10 cellular contexts compared by ENCODE assay signal in the genomic region with DNA sequence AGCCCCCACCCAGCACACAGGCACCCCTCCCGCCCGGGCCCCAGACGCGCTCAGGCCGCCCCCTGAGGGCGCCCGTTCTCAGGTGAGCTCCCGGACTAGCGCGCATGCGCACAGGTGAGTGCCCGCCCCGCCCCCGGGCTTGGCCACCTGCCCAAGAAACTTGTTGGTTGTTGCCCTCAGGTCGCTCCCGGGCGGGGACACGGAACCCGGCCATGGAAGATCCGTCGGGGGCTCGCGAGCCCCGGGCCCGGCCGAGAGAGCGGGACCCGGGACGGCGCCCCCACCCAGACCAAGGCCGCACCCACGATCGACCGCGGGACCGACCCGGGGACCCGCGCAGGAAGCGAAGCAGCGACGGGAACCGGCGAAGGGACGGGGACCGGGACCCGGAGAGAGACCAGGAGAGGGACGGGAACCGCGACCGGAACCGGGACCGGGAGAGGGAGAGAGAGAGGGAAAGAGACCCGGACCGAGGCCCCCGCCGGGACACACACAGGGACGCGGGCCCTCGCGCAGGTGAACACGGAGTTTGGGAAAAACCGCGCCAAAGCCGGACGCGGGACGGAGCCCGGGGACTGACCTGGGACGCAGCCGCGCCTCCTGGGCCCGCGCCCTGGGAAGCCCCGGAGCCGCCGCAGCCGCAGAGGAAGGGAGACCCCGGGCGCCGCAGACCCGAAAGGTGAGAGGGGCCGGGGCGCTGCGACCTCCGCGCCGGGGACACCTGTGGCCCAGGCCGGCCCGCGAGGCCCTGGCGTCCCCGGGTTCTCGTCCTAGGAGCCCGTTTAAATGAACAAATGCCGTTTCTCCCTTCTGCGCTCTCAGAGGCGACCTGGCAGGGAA. TPM values are rescaled to one million over a fixed set of nuclear protein-coding genes. Genes with fewer than 3 reads are reported as not detected.
A peak's percentile ranks its signal among the peaks of the same experiment; 100 is the strongest.
DNase-seq lines count a peak whose midpoint lies in the region; ATAC-seq, FAIRE-seq and TF ChIP-seq lines count a peak whose summit lies in the region.
"Had no signal": no experiment of that assay in that cellular context is flagged by ENCODE, and none has a peak within 500 bp of the region (broad histone marks: within the 10 kb centered on the region; RNA-seq: fewer than 3 reads in every experiment).

A gene with protein sequence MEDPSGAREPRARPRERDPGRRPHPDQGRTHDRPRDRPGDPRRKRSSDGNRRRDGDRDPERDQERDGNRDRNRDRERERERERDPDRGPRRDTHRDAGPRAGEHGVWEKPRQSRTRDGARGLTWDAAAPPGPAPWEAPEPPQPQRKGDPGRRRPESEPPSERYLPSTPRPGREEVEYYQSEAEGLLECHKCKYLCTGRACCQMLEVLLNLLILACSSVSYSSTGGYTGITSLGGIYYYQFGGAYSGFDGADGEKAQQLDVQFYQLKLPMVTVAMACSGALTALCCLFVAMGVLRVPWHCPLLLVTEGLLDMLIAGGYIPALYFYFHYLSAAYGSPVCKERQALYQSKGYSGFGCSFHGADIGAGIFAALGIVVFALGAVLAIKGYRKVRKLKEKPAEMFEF (plus strand): TSS at position 167 of the 840 bp plus-strand sequence. CDS start 46 bp downstream, at position 213.

- CTCF ChIA-PET in PC-9 (lab: Charles Lee), result interaction anchor here (0.6 to 0.7 kb wide), 2 partner anchors 238 to 518 kb away, joined by 12 to 18 read pairs; no protein-coding TSS in a partner anchor

- peaks cover 28% of the 10 kb centered on the region for H3K4me1 ChIP-seq in PC-9 (replicated peaks; ENCODE audit: insufficient read depth)
- H3K4me1 ChIP-seq in lung (ENCODE audit: control insufficient read depth in 2 of 2, insufficient read depth in 2 of 2, low read length in 2 of 2), result peaks cover 0 to 12% of the 10 kb centered on the region in 2 donors

- peak; percentile 36 for ATAC-seq in lung (ENCODE audit: insufficient read depth, low FRiP score)
- ATAC-seq in HG03460 (IDR thresholded peaks at IDR 0.05; ENCODE audit: unreplicated experiment), result no peak
- no peak for ATAC-seq in HG02870 (IDR thresholded peaks at IDR 0.05; ENCODE audit: unreplicated experiment)

- 0 out of 2 replicates have a peak, but pooled peaks cover 6% of the 10 kb centered on the region for H3K36me3 ChIP-seq in PC-9 (ENCODE audit: low read depth)
- H3K36me3 ChIP-seq in bronchial epithelial cell (ENCODE audit: control insufficient read depth, insufficient read depth, low read length), result peaks cover 7% of the 10 kb centered on the region
- no peaks in the 10 kb centered on the region for H3K36me3 ChIP-seq in lung (ENCODE audit: control insufficient read depth in 2 of 2, insufficient read depth in 2 of 2, low read length in 2 of 2)
- H3K36me3 ChIP-seq: BLaER1 treated with 17β-estradiol and CSF1 and Interleukin-3, amounts not matched to agents 10 nM and 100 nM had no signal

- H3K4me3 ChIP-seq in PC-9 (peak within 1 kb of the TSS; percentile 99), bronchial epithelial cell (ENCODE audit: low read depth, low read length) (peak within 1 kb of the TSS; percentile 90), lung (peak within 1 kb of the TSS; percentile 38)
- H3K4me3 ChIP-seq: BLaER1 treated with 17β-estradiol and CSF1 and Interleukin-3, amounts not matched to agents 10 nM and 100 nM had no signal

- H3K9me3 ChIP-seq in PC-9 (ENCODE audit: insufficient read depth, low read depth) (no peaks in the 10 kb centered on the region), lung (ENCODE audit: control insufficient read depth in 2 of 2, insufficient read depth in 1 of 2, low read length in 1 of 2) (peaks cover 0 to 3% of the 10 kb centered on the region in 2 donors)

- peak within 1 kb of the TSS; percentile 53 for H3K27ac ChIP-seq in PC-9
- peak within 1 kb of the TSS in 1 of 2 donors; percentile 52 for H3K27ac ChIP-seq in lung (ENCODE audit: low read depth in 1 of 2, low read length in 1 of 2)
- H3K27ac ChIP-seq: BLaER1 treated with 17β-estradiol and CSF1 and Interleukin-3, amounts not matched to agents 10 nM and 100 nM had no signal

- H3K4me2 ChIP-seq in PC-9, result peak within 1 kb of the TSS; percentile 88
- H3K4me2 ChIP-seq: BLaER1 treated with 17β-estradiol and CSF1 and Interleukin-3, amounts not matched to agents 10 nM and 100 nM had no signal

- intact Hi-C loops in PC-9 (cut with micrococcal nuclease; ENCODE audit: unreplicated experiment), result loop anchor here (5.0 kb wide), 1 partner anchor 96 kb away; a partner anchor contains a TSS

- H3K79me2 ChIP-seq in PC-9 (ENCODE audit: low read depth), result peaks cover 25% of the 10 kb centered on the region

- no peak for FAIRE-seq in bronchial epithelial cell (lab: Jason Lieb, UNC)

- peak; percentile 15 for DNase-seq in NCI-H2029 (lab: John Stamatoyannopoulos, UW)
- no peak for DNase-seq in NCI-H2029 treated with DMSO at 0.1 percent for 48 hours (lab: John Stamatoyannopoulos, UW)
- peak; percentile 77 to 96 for DNase-seq in PC-9
- peak; percentile 67 for DNase-seq in bronchial epithelial cell (ENCODE audit: low read depth)
- DNase-seq in lung (ENCODE audit: low spot score), result peak; percentile 89
- peak; percentile 87 for DNase-seq in ureter (ENCODE audit: low spot score)

- 1 to 2% methylated on average over 98 of the region's 98 CpGs for WGBS in lung, 2 donors

- TF ChIP-seq CTCF in PC-9 (conservative IDR thresholded peaks at IDR 0.05) (no peak), bronchial epithelial cell (IDR thresholded peaks at IDR 0.05; ENCODE audit: insufficient read depth, low read length, severe bottlenecking) (peak; percentile 33), lung (IDR thresholded peaks at IDR 0.05; ENCODE audit: control extremely low read depth, extremely low read depth) (no peak)

- H2AFZ ChIP-seq in PC-9, result peak within 1 kb of the TSS; percentile 99

- no peaks in the 10 kb centered on the region for H4K20me1 ChIP-seq in PC-9 (ENCODE audit: insufficient read depth)
- H4K20me1 ChIP-seq: BLaER1 treated with 17β-estradiol and CSF1 and Interleukin-3, amounts not matched to agents 10 nM and 100 nM had no signal

- H3K27me3 ChIP-seq in PC-9 (ENCODE audit: insufficient read depth, low read depth) (no peaks in the 10 kb centered on the region), bronchial epithelial cell (ENCODE audit: control insufficient read depth, insufficient read depth, low read length) (no peaks in the 10 kb centered on the region), lung (ENCODE audit: control insufficient read depth, insufficient read depth) (peaks cover 4% of the 10 kb centered on the region)
- H3K27me3 ChIP-seq: BLaER1 treated with 17β-estradiol and CSF1 and Interleukin-3, amounts not matched to agents 10 nM and 100 nM had no signal

- no peaks in the 10 kb centered on the region; the same call in 1 of the 2 replicates for H3K9me2 ChIP-seq in PC-9 (ENCODE audit: insufficient read depth)

- H3F3A ChIP-seq in PC-9 (ENCODE audit: insufficient read depth, low read depth), result peaks cover 35% of the 10 kb centered on the region

- BruUV-seq in PC-9 (replicated peaks; lab: Mats Ljungman, UMichigan), result TSS peak; percentile 77

- POLR2A ChIA-PET in PC-9 (lab: Charles Lee; ENCODE audit: unreplicated experiment), result interaction anchor here (0.5 to 0.7 kb wide), 2 partner anchors 77 to 967 kb away, joined by 4 to 21 read pairs; no protein-coding TSS in a partner anchor

RNA-seq across cellular contexts. Expression of the gene that starts here (rescaled TPM):
- total RNA-seq in PC-9 (2021), result 28.5 and 28.6 TPM in 2 replicates
- 16.6 and 21.3 TPM in 2 replicates for total RNA-seq in bronchial epithelial cell
- total RNA-seq in lung, result 1 to 10 TPM; 8.8 to 9.3 TPM
- polyA plus RNA-seq in lung, result 1 to 10 TPM; 3.6 to 7.5 TPM
- 12.5 TPM for total RNA-seq in ureter
- total RNA-seq: T-helper 1 cell treated with Interleukin-12 subunit alpha and Interleukin-12 subunit beta and Interleukin-4 antibody, amounts not matched to agents 30 ng/mL and 1 ng/mL, for 36 hours had no signal

Comparison
In these comparisons a context has a peak if more than half of its experiments do, and no peak if none do; other contexts are left out.
1. H3K4me3 ChIP-seq: peak in every context shown above with its lines; median percentile 99 in PC-9; 90 in bronchial epithelial cell; 38 in lung.